Comparison of ENCODE assay signal across 1 cellular context in the genomic region with DNA sequence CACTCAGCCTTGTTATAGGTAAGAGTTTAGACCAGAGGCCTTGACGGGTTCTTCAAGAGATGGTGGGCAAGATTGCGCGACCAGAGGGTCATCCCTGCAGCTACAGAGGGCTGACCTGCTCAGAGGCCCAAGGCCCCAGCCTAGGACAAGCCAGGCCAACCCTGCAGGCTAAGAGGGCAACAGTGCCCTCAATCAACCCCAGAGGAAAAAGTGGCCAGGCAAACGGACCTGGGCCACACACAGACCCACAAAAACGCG.
TF ChIP-seq lines count a peak whose summit lies in the region.

No MANE protein-coding gene starts in this region.

TF ChIP-seq in WTC11, 78 proteins besides CTCF, POLR2A, EP300 and RAD21 (continued from another document):
- TF ChIP-seq, protein P1, sequence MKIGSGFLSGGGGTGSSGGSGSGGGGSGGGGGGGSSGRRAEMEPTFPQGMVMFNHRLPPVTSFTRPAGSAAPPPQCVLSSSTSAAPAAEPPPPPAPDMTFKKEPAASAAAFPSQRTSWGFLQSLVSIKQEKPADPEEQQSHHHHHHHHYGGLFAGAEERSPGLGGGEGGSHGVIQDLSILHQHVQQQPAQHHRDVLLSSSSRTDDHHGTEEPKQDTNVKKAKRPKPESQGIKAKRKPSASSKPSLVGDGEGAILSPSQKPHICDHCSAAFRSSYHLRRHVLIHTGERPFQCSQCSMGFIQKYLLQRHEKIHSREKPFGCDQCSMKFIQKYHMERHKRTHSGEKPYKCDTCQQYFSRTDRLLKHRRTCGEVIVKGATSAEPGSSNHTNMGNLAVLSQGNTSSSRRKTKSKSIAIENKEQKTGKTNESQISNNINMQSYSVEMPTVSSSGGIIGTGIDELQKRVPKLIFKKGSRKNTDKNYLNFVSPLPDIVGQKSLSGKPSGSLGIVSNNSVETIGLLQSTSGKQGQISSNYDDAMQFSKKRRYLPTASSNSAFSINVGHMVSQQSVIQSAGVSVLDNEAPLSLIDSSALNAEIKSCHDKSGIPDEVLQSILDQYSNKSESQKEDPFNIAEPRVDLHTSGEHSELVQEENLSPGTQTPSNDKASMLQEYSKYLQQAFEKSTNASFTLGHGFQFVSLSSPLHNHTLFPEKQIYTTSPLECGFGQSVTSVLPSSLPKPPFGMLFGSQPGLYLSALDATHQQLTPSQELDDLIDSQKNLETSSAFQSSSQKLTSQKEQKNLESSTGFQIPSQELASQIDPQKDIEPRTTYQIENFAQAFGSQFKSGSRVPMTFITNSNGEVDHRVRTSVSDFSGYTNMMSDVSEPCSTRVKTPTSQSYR (CRISPR knock-in tag; IDR thresholded peaks at IDR 0.05), result no peak
- TF ChIP-seq NR3C1 (CRISPR knock-in tag; conservative IDR thresholded peaks at IDR 0.05; ENCODE audit: low read depth) (no peak), GRHL2 (CRISPR knock-in tag; IDR thresholded peaks at IDR 0.05; ENCODE audit: insufficient replicate concordance, severe bottlenecking) (no peak)
- TF ChIP-seq, protein P2, sequence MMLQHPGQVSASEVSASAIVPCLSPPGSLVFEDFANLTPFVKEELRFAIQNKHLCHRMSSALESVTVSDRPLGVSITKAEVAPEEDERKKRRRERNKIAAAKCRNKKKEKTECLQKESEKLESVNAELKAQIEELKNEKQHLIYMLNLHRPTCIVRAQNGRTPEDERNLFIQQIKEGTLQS (CRISPR knock-in tag; conservative IDR thresholded peaks at IDR 0.05), result no peak
- TF ChIP-seq, protein P3, sequence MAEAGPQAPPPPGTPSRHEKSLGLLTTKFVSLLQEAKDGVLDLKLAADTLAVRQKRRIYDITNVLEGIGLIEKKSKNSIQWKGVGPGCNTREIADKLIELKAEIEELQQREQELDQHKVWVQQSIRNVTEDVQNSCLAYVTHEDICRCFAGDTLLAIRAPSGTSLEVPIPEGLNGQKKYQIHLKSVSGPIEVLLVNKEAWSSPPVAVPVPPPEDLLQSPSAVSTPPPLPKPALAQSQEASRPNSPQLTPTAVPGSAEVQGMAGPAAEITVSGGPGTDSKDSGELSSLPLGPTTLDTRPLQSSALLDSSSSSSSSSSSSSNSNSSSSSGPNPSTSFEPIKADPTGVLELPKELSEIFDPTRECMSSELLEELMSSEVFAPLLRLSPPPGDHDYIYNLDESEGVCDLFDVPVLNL (CRISPR knock-in tag; IDR thresholded peaks at IDR 0.05; ENCODE audit: borderline replicate concordance, low read depth), result no peak
- TF ChIP-seq, protein P4, sequence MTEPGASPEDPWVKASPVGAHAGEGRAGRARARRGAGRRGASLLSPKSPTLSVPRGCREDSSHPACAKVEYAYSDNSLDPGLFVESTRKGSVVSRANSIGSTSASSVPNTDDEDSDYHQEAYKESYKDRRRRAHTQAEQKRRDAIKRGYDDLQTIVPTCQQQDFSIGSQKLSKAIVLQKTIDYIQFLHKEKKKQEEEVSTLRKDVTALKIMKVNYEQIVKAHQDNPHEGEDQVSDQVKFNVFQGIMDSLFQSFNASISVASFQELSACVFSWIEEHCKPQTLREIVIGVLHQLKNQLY (CRISPR knock-in tag; IDR thresholded peaks at IDR 0.05), result no peak
- TF ChIP-seq, protein P5, sequence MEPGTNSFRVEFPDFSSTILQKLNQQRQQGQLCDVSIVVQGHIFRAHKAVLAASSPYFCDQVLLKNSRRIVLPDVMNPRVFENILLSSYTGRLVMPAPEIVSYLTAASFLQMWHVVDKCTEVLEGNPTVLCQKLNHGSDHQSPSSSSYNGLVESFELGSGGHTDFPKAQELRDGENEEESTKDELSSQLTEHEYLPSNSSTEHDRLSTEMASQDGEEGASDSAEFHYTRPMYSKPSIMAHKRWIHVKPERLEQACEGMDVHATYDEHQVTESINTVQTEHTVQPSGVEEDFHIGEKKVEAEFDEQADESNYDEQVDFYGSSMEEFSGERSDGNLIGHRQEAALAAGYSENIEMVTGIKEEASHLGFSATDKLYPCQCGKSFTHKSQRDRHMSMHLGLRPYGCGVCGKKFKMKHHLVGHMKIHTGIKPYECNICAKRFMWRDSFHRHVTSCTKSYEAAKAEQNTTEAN (CRISPR knock-in tag; IDR thresholded peaks at IDR 0.05), result no peak
